Comparison of ENCODE assay signal across 35 cellular contexts in genomic region chr5:167869125-167869524, GRCh38.
"Had no signal": no experiment of that assay in that cellular context is flagged by ENCODE, and none has a peak within 500 bp of the region (broad histone marks: within the 10 kb centered on the region; RNA-seq: fewer than 3 reads in every experiment).

No MANE protein-coding gene starts in this region.

- H3K4me3 ChIP-seq: MG63 had no signal

- DNase-seq: Karpas-422, Kasumi-1, MG63, MV-4-11, NCI-H1048, NCI-H1092, NCI-H1092 treated with DMSO at 0.1 percent for 48 hours, NCI-H1105, NCI-H1105 treated with DMSO at 0.1 percent for 48 hours, NCI-H1417, NCI-H1417 treated with DMSO at 0.1 percent for 48 hours, NCI-H1436, NCI-H1436 treated with DMSO at 0.1 percent for 48 hours, NCI-H146, NCI-H1694, NCI-H1694 treated with DMSO at 0.1 percent for 48 hours, NCI-H187, NCI-H187 treated with DMSO at 0.1 percent for 48 hours, NCI-H1930, NCI-H2029, NCI-H2029 treated with DMSO at 0.1 percent for 48 hours, NCI-H2081, NCI-H2081 treated with DMSO at 0.1 percent for 48 hours, NCI-H2107, NCI-H2171, NCI-H2171 treated with DMSO at 0.1 percent for 48 hours, NCI-H2227 treated with DMSO at 0.1 percent for 48 hours, NCI-H345, NCI-H446, NCI-H446 treated with DMSO at 0.1 percent for 48 hours, NCI-H510A, NCI-H510A treated with DMSO at 0.1 percent for 48 hours, NCI-H524, NCI-H524 treated with DMSO at 0.1 percent for 48 hours, NCI-H526 had no signal

- H3K9me3 ChIP-seq: MG63 had no signal

- H3K36me3 ChIP-seq: MG63 had no signal
